Comparison of ENCODE assay signal across 11 cellular contexts in the genomic region with DNA sequence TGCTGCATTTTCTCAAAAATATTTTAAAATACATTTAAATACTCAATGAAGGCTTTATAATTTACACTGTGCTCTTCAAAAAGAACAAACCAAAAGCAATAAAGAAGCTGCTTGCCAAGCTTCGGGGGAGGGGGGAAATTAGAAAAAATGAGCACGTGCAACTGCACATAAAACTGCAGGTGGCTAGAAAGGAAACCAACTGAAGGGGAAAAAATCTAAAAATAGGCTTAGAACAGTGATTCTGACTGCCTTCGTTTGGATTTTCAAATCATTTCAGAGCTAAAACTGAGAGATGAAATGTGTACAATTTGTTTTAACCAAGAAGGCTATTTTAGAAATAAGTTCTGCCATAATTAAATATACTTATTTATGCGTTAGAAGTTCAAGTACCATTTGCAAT.
DNase-seq lines count a peak whose midpoint lies in the region; ATAC-seq and TF ChIP-seq lines count a peak whose summit lies in the region.
"Had no signal": no experiment of that assay in that cellular context is flagged by ENCODE, and none has a peak within 500 bp of the region (broad histone marks: within the 10 kb centered on the region; RNA-seq: fewer than 3 reads in every experiment).

No MANE protein-coding gene starts in this region.

- no peak overlapping the region for H3K4me3 ChIP-seq in CD4-positive, alpha-beta memory T cell (ENCODE audit: low read length in 2 of 2)
- H3K4me3 ChIP-seq in colonic mucosa: no peak overlapping the region
- H3K4me3 ChIP-seq: MG63 had no signal

- H3K4me1 Mint-ChIP-seq in CD4-positive, alpha-beta memory T cell: peaks cover 50 to 81% (median 66%) of the 10 kb centered on the region in 4 donors
- peaks cover 70% of the 10 kb centered on the region for H3K4me1 Mint-ChIP-seq in activated naive CD8-positive, alpha-beta T cell treated with anti-CD3 and anti-CD28 coated beads, Interleukin-2, amount 50 U/mL, for 24 hours

- DNase-seq in CD4-positive, alpha-beta memory T cell: peak in 3 of 5 donors; percentile 6 to 11 (median 8)
- no peak for DNase-seq in activated naive CD8-positive, alpha-beta T cell treated with anti-CD3 and anti-CD28 coated beads, Interleukin-2, amount 50 U/mL, for 24 hours
- no peak for DNase-seq in colonic mucosa
- no peak for DNase-seq in UCSD-AML1 (lab: John Stamatoyannopoulos, UW; ENCODE audit: unreplicated experiment)
- no peak for DNase-seq in NCI-H345 (lab: John Stamatoyannopoulos, UW)
- DNase-seq: MG63 had no signal

- H3K27me3 ChIP-seq in CD4-positive, alpha-beta memory T cell (ENCODE audit: insufficient read depth, low read length): no peaks in the 10 kb centered on the region
- H3K27me3 ChIP-seq in colonic mucosa: no peaks in the 10 kb centered on the region
- H3K27me3 ChIP-seq: MG63 had no signal

- peaks cover 0 to 11% (median 0%) of the 10 kb centered on the region in 8 donors for H3K9me3 Mint-ChIP-seq in CD4-positive, alpha-beta memory T cell
- peaks cover 3% of the 10 kb centered on the region for H3K9me3 Mint-ChIP-seq in activated naive CD8-positive, alpha-beta T cell treated with anti-CD3 and anti-CD28 coated beads, Interleukin-2, amount 50 U/mL, for 24 hours

- intact Hi-C loops in CD4-positive, alpha-beta memory T cell (cut with micrococcal nuclease): no loop called here
- intact Hi-C loops in colonic mucosa (cut with DNase I): no loop called here

- POLR2A ChIA-PET in CD4-positive, alpha-beta memory T cell (lab: Charles Lee; ENCODE audit: partially characterized antibody): interaction anchor here (1.2 kb wide), 1 partner anchor 70 kb away, joined by 3 read pairs; no protein-coding TSS in a partner anchor

- H3K9me3 ChIP-seq in CD4-positive, alpha-beta memory T cell (ENCODE audit: control insufficient read depth in 1 of 2, low read length in 2 of 2): no peaks in the 10 kb centered on the region
- H3K9me3 ChIP-seq in colonic mucosa: no peaks in the 10 kb centered on the region

- peaks cover 4 to 12% of the 10 kb centered on the region in 2 donors for H3K36me3 Mint-ChIP-seq in CD4-positive, alpha-beta memory T cell
- peaks cover 12% of the 10 kb centered on the region for H3K36me3 Mint-ChIP-seq in activated naive CD8-positive, alpha-beta T cell treated with anti-CD3 and anti-CD28 coated beads, Interleukin-2, amount 50 U/mL, for 24 hours (ENCODE audit: low read depth)

- H3K4me3 Mint-ChIP-seq in CD4-positive, alpha-beta memory T cell: peak overlapping the region in 4 of 8 donors; percentile 47 to 72 (median 59)
- H3K4me3 Mint-ChIP-seq in activated naive CD8-positive, alpha-beta T cell treated with anti-CD3 and anti-CD28 coated beads, Interleukin-2, amount 50 U/mL, for 24 hours: no peak overlapping the region
- H3K4me3 Mint-ChIP-seq: activated T-helper 1 cell treated with anti-CD3 and anti-CD28 coated beads, Interleukin-12 subunit alpha, Interleukin-12 subunit beta, Interleukin-2, Interleukin-4 antibody, amounts not matched to agents 30 ng/mL and 10 ng/mL and 1 ng/mL, durations not matched to agents 14 hours and 24 hours and 36 hours had no signal

- H3K9ac ChIP-seq in colonic mucosa (ENCODE audit: low read depth in 2 of 2, low read length in 2 of 2): no peak overlapping the region

- TF ChIP-seq CTCF in colonic mucosa (IDR thresholded peaks at IDR 0.05): no peak

- CTCF ChIA-PET in CD4-positive, alpha-beta memory T cell (lab: Charles Lee; ENCODE audit: partially characterized antibody): interaction anchor here (0.8 kb wide), 1 partner anchor 8 kb away, joined by 3 read pairs; no protein-coding TSS in a partner anchor

- peaks cover 46% of the 10 kb centered on the region for H3K4me1 ChIP-seq in CD4-positive, alpha-beta memory T cell (ENCODE audit: insufficient read depth, low read length)
- no peaks in the 10 kb centered on the region for H3K4me1 ChIP-seq in colonic mucosa

- no peaks in the 10 kb centered on the region for H3K36me3 ChIP-seq in CD4-positive, alpha-beta memory T cell (ENCODE audit: insufficient read depth, low read length)
- no peaks in the 10 kb centered on the region for H3K36me3 ChIP-seq in colonic mucosa
- H3K36me3 ChIP-seq: MG63 had no signal

- H3K27me3 Mint-ChIP-seq in CD4-positive, alpha-beta memory T cell: no peaks in the 10 kb centered on the region
- H3K27me3 Mint-ChIP-seq in activated naive CD8-positive, alpha-beta T cell treated with anti-CD3 and anti-CD28 coated beads, Interleukin-2, amount 50 U/mL, for 24 hours: no peaks in the 10 kb centered on the region

- no peak overlapping the region for H3K27ac ChIP-seq in CD4-positive, alpha-beta memory T cell (ENCODE audit: low read depth, low read length)
- H3K27ac ChIP-seq in colonic mucosa: no peak overlapping the region

- ATAC-seq in GM18861 (IDR thresholded peaks at IDR 0.05; ENCODE audit: unreplicated experiment): peak; percentile 53
- ATAC-seq in HG02973 (IDR thresholded peaks at IDR 0.05; ENCODE audit: unreplicated experiment): peak; percentile 42
- ATAC-seq in activated naive CD8-positive, alpha-beta T cell treated with anti-CD3 and anti-CD28 coated beads, Interleukin-2, amount 50 U/mL, for 24 hours: no peak
- no peak for ATAC-seq in GM18909 (IDR thresholded peaks at IDR 0.05; ENCODE audit: poor library complexity, unreplicated experiment)
- ATAC-seq: HCT116 had no signal

- peak overlapping the region in 2 of 7 donors; percentile 26 to 33 for H3K27ac Mint-ChIP-seq in CD4-positive, alpha-beta memory T cell
- peak overlapping the region; percentile 61 for H3K27ac Mint-ChIP-seq in activated naive CD8-positive, alpha-beta T cell treated with anti-CD3 and anti-CD28 coated beads, Interleukin-2, amount 50 U/mL, for 24 hours
- H3K27ac Mint-ChIP-seq: activated T-helper 1 cell treated with anti-CD3 and anti-CD28 coated beads, Interleukin-12 subunit alpha, Interleukin-12 subunit beta, Interleukin-2, Interleukin-4 antibody, amounts not matched to agents 30 ng/mL and 10 ng/mL and 1 ng/mL, durations not matched to agents 14 hours and 24 hours and 36 hours had no signal

Comparison
In these comparisons a context has a peak if more than half of its experiments do, and no peak if none do; other contexts are left out.
1. DNase-seq: peak in CD4-positive, alpha-beta memory T cell (3 of 5); none in activated naive CD8-positive, alpha-beta T cell treated with anti-CD3 and anti-CD28 coated beads, Interleukin-2, amount 50 U/mL, for 24 hours (single experiment), colonic mucosa (single experiment), UCSD-AML1 (single experiment) and NCI-H345 (single experiment).
2. ATAC-seq: peak in GM18861 (single experiment) and HG02973 (single experiment); none in activated naive CD8-positive, alpha-beta T cell treated with anti-CD3 and anti-CD28 coated beads, Interleukin-2, amount 50 U/mL, for 24 hours (single experiment) and GM18909 (single experiment).